9 cellular contexts compared by ENCODE assay signal in genomic region chrX:153968754-153969124, GRCh38. TPM values are rescaled to one million over a fixed set of nuclear protein-coding genes. Genes with fewer than 3 reads are reported as not detected.
DNase-seq lines count a peak whose midpoint lies in the region; ATAC-seq and TF ChIP-seq lines count a peak whose summit lies in the region.
"Had no signal": no experiment of that assay in that cellular context is flagged by ENCODE, and none has a peak within 500 bp of the region (broad histone marks: within the 10 kb centered on the region; RNA-seq: fewer than 3 reads in every experiment).

No MANE protein-coding gene starts in this region.

- H3K9me3 Mint-ChIP-seq in activated CD4-positive, alpha-beta memory T cell treated with anti-CD3 and anti-CD28 coated beads for 36 hours: no peaks in the 10 kb centered on the region
- peaks cover 7% of the 10 kb centered on the region for H3K9me3 Mint-ChIP-seq in glutamatergic neuron (ENCODE audit: unreplicated experiment)

- H3K27ac ChIP-seq in C4-2B (peak overlapping the region; percentile 100; the same call in 1 of the 2 replicates), HUES48 (ENCODE audit: low read depth, low read length) (peak overlapping the region; percentile 27), thyroid gland (no peak overlapping the region), testis (peak overlapping the region in 1 of 2 donors; percentile 30)

- H3K27me3 ChIP-seq in HUES48 (ENCODE audit: control insufficient read depth, insufficient read depth, low read length): no peaks in the 10 kb centered on the region
- no peaks in the 10 kb centered on the region for H3K27me3 ChIP-seq in thyroid gland
- no peaks in the 10 kb centered on the region for H3K27me3 ChIP-seq in testis

- peaks cover 19% of the 10 kb centered on the region for H3K36me3 Mint-ChIP-seq in activated CD4-positive, alpha-beta memory T cell treated with anti-CD3 and anti-CD28 coated beads for 36 hours
- no peaks in the 10 kb centered on the region for H3K36me3 Mint-ChIP-seq in glutamatergic neuron (ENCODE audit: unreplicated experiment)

- CTCF ChIA-PET in activated CD4-positive, alpha-beta memory T cell treated with anti-CD3 and anti-CD28 coated beads for 36 hours (lab: Charles Lee): interaction anchor here (0.9 to 3.5 kb wide), 4 partner anchors 22 to 567 kb away, joined by 3 to 11 read pairs (median 6); no protein-coding TSS in a partner anchor

- no peak for ATAC-seq in stimulated activated naive CD8-positive, alpha-beta T cell treated with anti-CD3 and anti-CD28 coated beads, Interleukin-15, Interleukin-2, amounts not matched to agents 100 U/mL and 50 U/mL, for 24 hours
- ATAC-seq in GM18909 (IDR thresholded peaks at IDR 0.05; ENCODE audit: poor library complexity, unreplicated experiment): no peak

- H3K4me1 ChIP-seq in HUES48 (ENCODE audit: control insufficient read depth, insufficient read depth, low read length): peaks cover 27% of the 10 kb centered on the region
- H3K4me1 ChIP-seq in thyroid gland: peaks cover 26 to 41% of the 10 kb centered on the region in 2 donors
- peaks cover 19% of the 10 kb centered on the region for H3K4me1 ChIP-seq in testis

- H3K27ac Mint-ChIP-seq in activated CD4-positive, alpha-beta memory T cell treated with anti-CD3 and anti-CD28 coated beads for 36 hours: peak overlapping the region; percentile 90
- no peak overlapping the region for H3K27ac Mint-ChIP-seq in glutamatergic neuron (ENCODE audit: unreplicated experiment)

- H3K36me3 ChIP-seq in HUES48 (ENCODE audit: control insufficient read depth, insufficient read depth, low read length): peaks cover 14% of the 10 kb centered on the region
- H3K36me3 ChIP-seq in thyroid gland: peaks cover 0 to under 1% of the 10 kb centered on the region in 2 donors
- H3K36me3 ChIP-seq in testis (ENCODE audit: low read depth, missing control alignments): no peaks in the 10 kb centered on the region

- DNase-seq in activated CD4-positive, alpha-beta memory T cell treated with anti-CD3 and anti-CD28 coated beads for 36 hours: peak; percentile 65
- DNase-seq in glutamatergic neuron (no peak), thyroid gland (no peak), testis (no peak)
- peak; percentile 45 for DNase-seq in stimulated activated naive CD8-positive, alpha-beta T cell treated with anti-CD3 and anti-CD28 coated beads, Interleukin-15, Interleukin-2, amounts not matched to agents 100 U/mL and 50 U/mL, for 24 hours

- H3K9ac ChIP-seq in HUES48 (ENCODE audit: low read depth, low read length): no peak overlapping the region
- H3K9ac ChIP-seq: parathyroid adenoma had no signal

- peaks cover 25% of the 10 kb centered on the region for H3K4me1 Mint-ChIP-seq in activated CD4-positive, alpha-beta memory T cell treated with anti-CD3 and anti-CD28 coated beads for 36 hours (ENCODE audit: low read depth)
- peaks cover 17% of the 10 kb centered on the region for H3K4me1 Mint-ChIP-seq in glutamatergic neuron (ENCODE audit: low read depth, unreplicated experiment)

- POLR2A ChIA-PET in activated CD4-positive, alpha-beta memory T cell treated with anti-CD3 and anti-CD28 coated beads for 36 hours (lab: Charles Lee): interaction anchor here (0.8 to 8.7 kb wide), 3 partner anchors 13 to 43 kb away, joined by 3 to 68 read pairs (median 40); partner anchors contain the start of gene ARHGAP4

- peak overlapping the region; percentile 100 for H3K4me3 Mint-ChIP-seq in activated CD4-positive, alpha-beta memory T cell treated with anti-CD3 and anti-CD28 coated beads for 36 hours
- peak overlapping the region; percentile 92 for H3K4me3 Mint-ChIP-seq in glutamatergic neuron (ENCODE audit: unreplicated experiment)

- H3K27me3 Mint-ChIP-seq in activated CD4-positive, alpha-beta memory T cell treated with anti-CD3 and anti-CD28 coated beads for 36 hours: no peaks in the 10 kb centered on the region
- peaks cover 5% of the 10 kb centered on the region for H3K27me3 Mint-ChIP-seq in glutamatergic neuron (ENCODE audit: unreplicated experiment)

- H3K9me3 ChIP-seq in HUES48 (ENCODE audit: control insufficient read depth, insufficient read depth, low read length): no peaks in the 10 kb centered on the region
- no peaks in the 10 kb centered on the region for H3K9me3 ChIP-seq in thyroid gland
- no peaks in the 10 kb centered on the region for H3K9me3 ChIP-seq in testis

- TF ChIP-seq POLR2A in thyroid gland (IDR thresholded peaks at IDR 0.05) (no peak), testis (IDR thresholded peaks at IDR 0.05) (no peak)

- TF ChIP-seq CTCF in C4-2B (conservative IDR thresholded peaks at IDR 0.05): no peak
- no peak for TF ChIP-seq CTCF in glutamatergic neuron (IDR thresholded peaks at IDR 0.05; ENCODE audit: partially characterized antibody, unreplicated experiment)
- TF ChIP-seq CTCF in thyroid gland (IDR thresholded peaks at IDR 0.05): no peak
- no peak for TF ChIP-seq CTCF in testis (IDR thresholded peaks at IDR 0.05)

- intact Hi-C loops in activated CD4-positive, alpha-beta memory T cell treated with anti-CD3 and anti-CD28 coated beads for 36 hours (cut with micrococcal nuclease): loop anchor here (5.0 kb wide), 1 partner anchor 54 kb away; no protein-coding TSS in a partner anchor
- intact Hi-C loops in thyroid gland (cut with DNase I): no loop called here
- intact Hi-C loops in testis (cut with DNase I; ENCODE audit: low total_unique reads): no loop called here

- 0 to 34% methylated on average over 2 to 8 of the region's 12 CpGs for whole genome bisulfite sequencing in thyroid gland, 2 donors
- WGBS in testis, 2 donors: 14 to 17% methylated on average over 1 to 5 of the region's 12 CpGs

- H3K4me3 ChIP-seq in HUES48 (ENCODE audit: low read depth, low read length) (peak overlapping the region; percentile 83), thyroid gland (replicated peaks in 1 of 3) (no peak overlapping the region), testis (peak overlapping the region in 1 of 2 donors; percentile 88)

RNA-seq across cellular contexts. Expression of gene HCFC1, which starts 2.9 kb away (rescaled TPM):
- total RNA-seq in activated CD4-positive, alpha-beta memory T cell treated with anti-CD3 and anti-CD28 coated beads for 36 hours: 10 to 100 TPM; 90.4 to 93.0 TPM
- total RNA-seq in glutamatergic neuron (ENCODE audit: unreplicated experiment) (84.0 TPM), thyroid gland (100 to 1,000 TPM in 1 of 4 donors, 10 to 100 TPM in 3; 23.5 to 119 (median 52.3) TPM), testis (100 to 1,000 TPM; 102 to 115 TPM)
- polyA plus RNA-seq in testis (ENCODE audit: insufficient read depth, low read depth, low replicate concordance): 32.3 TPM

RNA-seq across cellular contexts. Expression of gene TMEM187, which starts 3.8 kb away (rescaled TPM):
- total RNA-seq in activated CD4-positive, alpha-beta memory T cell treated with anti-CD3 and anti-CD28 coated beads for 36 hours: 1 to 10 TPM; 8.6 to 9.1 TPM
- 6.7 TPM for total RNA-seq in glutamatergic neuron (ENCODE audit: unreplicated experiment)
- 10 to 100 TPM in 1 of 4 donors, 1 to 10 TPM in 3; 3.8 to 10.7 (median 8.7) TPM for total RNA-seq in thyroid gland
- total RNA-seq in testis: 10 to 100 TPM; 13.1 to 15.7 TPM
- polyA plus RNA-seq in testis (ENCODE audit: insufficient read depth, low read depth, low replicate concordance): 6.1 TPM

RNA-seq across cellular contexts. Expression of gene RENBP, which starts 24.3 kb away (rescaled TPM):
- total RNA-seq in activated CD4-positive, alpha-beta memory T cell treated with anti-CD3 and anti-CD28 coated beads for 36 hours: 1 to 10 TPM; 8.2 to 8.4 TPM
- total RNA-seq in glutamatergic neuron (ENCODE audit: unreplicated experiment) (16.1 TPM), thyroid gland (10 to 100 TPM in 1 of 4 donors, 1 to 10 TPM in 3; 3.6 to 16.5 (median 4.4) TPM), testis (1 to 10 TPM; 2.8 to 3.4 TPM)
- polyA plus RNA-seq in testis (ENCODE audit: insufficient read depth, low read depth, low replicate concordance): 4.8 TPM

RNA-seq across cellular contexts. Expression of gene NAA10, which starts 33.9 kb away (rescaled TPM):
- 100 to 1,000 TPM; 106 to 115 TPM for total RNA-seq in activated CD4-positive, alpha-beta memory T cell treated with anti-CD3 and anti-CD28 coated beads for 36 hours
- total RNA-seq in glutamatergic neuron (ENCODE audit: unreplicated experiment) (129 TPM), thyroid gland (10 to 100 TPM; 58.7 to 89.3 (median 69.7) TPM), testis (10 to 100 TPM; 46.7 to 52.8 TPM)
- 33.9 TPM for polyA plus RNA-seq in testis (ENCODE audit: insufficient read depth, low read depth, low replicate concordance)

RNA-seq across cellular contexts. Expression of gene ARHGAP4, which starts 42.7 kb away (rescaled TPM):
- total RNA-seq in activated CD4-positive, alpha-beta memory T cell treated with anti-CD3 and anti-CD28 coated beads for 36 hours: 100 to 1,000 TPM; 151 to 160 TPM
- total RNA-seq in glutamatergic neuron (ENCODE audit: unreplicated experiment) (33.5 TPM), thyroid gland (10 to 100 TPM in 2 of 4 donors, 1 to 10 TPM in 2; 6.5 to 37.0 (median 12.2) TPM), testis (10 to 100 TPM; 34.6 to 41.3 TPM)
- 25.6 TPM for polyA plus RNA-seq in testis (ENCODE audit: insufficient read depth, low read depth, low replicate concordance)

Comparison
In these comparisons a context has a peak if more than half of its experiments do, and no peak if none do; other contexts are left out.
1. H3K27ac ChIP-seq: peak in C4-2B (single experiment) and HUES48 (single experiment); none in thyroid gland (0 of 3).
2. DNase-seq: peak in activated CD4-positive, alpha-beta memory T cell treated with anti-CD3 and anti-CD28 coated beads for 36 hours (single experiment) and stimulated activated naive CD8-positive, alpha-beta T cell treated with anti-CD3 and anti-CD28 coated beads, Interleukin-15, Interleukin-2, amounts not matched to agents 100 U/mL and 50 U/mL, for 24 hours (single experiment); none in glutamatergic neuron (single experiment), thyroid gland (0 of 2) and testis (single experiment).